15 cellular contexts compared by ENCODE assay signal in the genomic region with DNA sequence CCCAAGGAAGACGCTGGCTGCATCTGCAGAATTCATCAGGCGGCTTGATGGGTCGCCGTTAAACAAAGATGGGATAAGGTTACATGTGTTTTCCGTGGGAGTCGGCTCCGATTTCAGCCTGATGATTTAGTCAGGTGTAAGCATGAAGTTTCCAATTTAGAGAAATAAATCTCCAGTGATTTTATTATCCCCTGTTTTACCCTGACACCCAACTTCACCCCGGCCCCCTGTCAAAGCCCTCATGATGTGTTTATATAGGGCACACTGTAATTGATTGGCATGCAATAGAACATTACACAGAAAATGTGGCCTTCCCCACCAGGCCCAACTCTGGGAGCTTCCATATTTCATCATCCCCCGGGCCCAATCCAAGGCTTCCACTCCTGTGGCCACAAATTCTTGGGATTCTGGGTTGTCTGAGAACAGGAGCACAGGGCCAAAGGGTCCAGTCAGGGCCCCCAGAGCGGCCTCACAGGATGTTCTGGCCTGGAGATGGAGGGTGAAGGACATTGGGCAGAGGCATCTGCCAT.
DNase-seq lines count a peak whose midpoint lies in the region; ATAC-seq and TF ChIP-seq lines count a peak whose summit lies in the region.
"Had no signal": no experiment of that assay in that cellular context is flagged by ENCODE, and none has a peak within 500 bp of the region (broad histone marks: within the 10 kb centered on the region; RNA-seq: fewer than 3 reads in every experiment).

No MANE protein-coding gene starts in this region.

- DNase-seq in GM23338 (ENCODE audit: low spot score) (no peak), HEK293T (ENCODE audit: extremely low spot score) (no peak), left kidney (ENCODE audit: low read depth, low spot score) (peak; percentile 93), nephron progenitor cell (peak; percentile 40), amniotic stem cell (lab: John Stamatoyannopoulos, UW) (no peak)
- no peak for DNase-seq in naive thymus-derived CD4-positive, alpha-beta T cell
- DNase-seq: C1 segment of cervical spinal cord; CD4-positive, alpha-beta memory T cell; DMS79 treated with DMSO at 0.1 percent for 48 hours; EL; GOT3; H9 had no signal

- intact Hi-C loops in naive thymus-derived CD4-positive, alpha-beta T cell (cut with micrococcal nuclease), result no loop called here

- H3K4me1 ChIP-seq in GM23338 (ENCODE audit: insufficient read depth), result peaks cover 9% of the 10 kb centered on the region; the same call in 1 of the 2 replicates
- no peaks in the 10 kb centered on the region for H3K4me1 ChIP-seq in naive thymus-derived CD4-positive, alpha-beta T cell (ENCODE audit: control insufficient read depth in 2 of 2, insufficient read depth in 2 of 2, low read length in 2 of 2)

- no peaks in the 10 kb centered on the region for H3K36me3 Mint-ChIP-seq in GM23338 (ENCODE audit: low read depth)
- peaks cover 23% of the 10 kb centered on the region for H3K36me3 Mint-ChIP-seq in nephron progenitor cell (ENCODE audit: low read depth)
- peaks cover 0 to 5% (median 4%) of the 10 kb centered on the region in 5 donors for H3K36me3 Mint-ChIP-seq in naive thymus-derived CD4-positive, alpha-beta T cell
- H3K36me3 Mint-ChIP-seq: CD4-positive, alpha-beta memory T cell had no signal

- H3K4me3 Mint-ChIP-seq in GM23338 (no peak overlapping the region), nephron progenitor cell (no peak overlapping the region)
- no peak overlapping the region for H3K4me3 Mint-ChIP-seq in naive thymus-derived CD4-positive, alpha-beta T cell
- H3K4me3 Mint-ChIP-seq: B cell, H9 had no signal

- H3K36me3 ChIP-seq in GM23338 (ENCODE audit: insufficient read depth), result no peaks in the 10 kb centered on the region
- no peaks in the 10 kb centered on the region for H3K36me3 ChIP-seq in naive thymus-derived CD4-positive, alpha-beta T cell (ENCODE audit: control insufficient read depth in 2 of 3, insufficient read depth in 3 of 3, low read length in 3 of 3)

- H3K79me2 ChIP-seq in GM23338 (replicated peaks; ENCODE audit: insufficient read depth), result no peaks in the 10 kb centered on the region

- TF ChIP-seq CTCF in GM23338 (conservative IDR thresholded peaks at IDR 0.05; ENCODE audit: low read depth in 2 of 2), result no peak
- TF ChIP-seq CTCF in nephron progenitor cell (IDR thresholded peaks at IDR 0.05), result no peak

- peaks cover 80% of the 10 kb centered on the region for H3K27me3 ChIP-seq in GM23338 (ENCODE audit: insufficient read depth)
- H3K27me3 ChIP-seq in naive thymus-derived CD4-positive, alpha-beta T cell (ENCODE audit: control insufficient read depth in 2 of 2, insufficient read depth in 2 of 2, low read length in 2 of 2), result peaks cover 0 to 9% of the 10 kb centered on the region in 2 donors

- peaks cover 42% of the 10 kb centered on the region for H3K27me3 Mint-ChIP-seq in GM23338 (ENCODE audit: insufficient read depth, low read depth, poor library complexity)
- H3K27me3 Mint-ChIP-seq in nephron progenitor cell (ENCODE audit: low read depth, poor library complexity), result peaks cover 44% of the 10 kb centered on the region
- H3K27me3 Mint-ChIP-seq in naive thymus-derived CD4-positive, alpha-beta T cell, result peaks cover 58 to 81% (median 72%) of the 10 kb centered on the region in 5 donors

- no peak overlapping the region for H3K27ac Mint-ChIP-seq in GM23338
- H3K27ac Mint-ChIP-seq in nephron progenitor cell, result peak overlapping the region; percentile 42
- H3K27ac Mint-ChIP-seq in naive thymus-derived CD4-positive, alpha-beta T cell, result no peak overlapping the region
- H3K27ac Mint-ChIP-seq: B cell; CD4-positive, alpha-beta memory T cell; H9 had no signal

- no peaks in the 10 kb centered on the region for H3F3A ChIP-seq in GM23338 (replicated peaks; ENCODE audit: low read depth)

- H3K4me2 ChIP-seq in GM23338, result no peak overlapping the region

- no peaks in the 10 kb centered on the region for H3K9me3 ChIP-seq in naive thymus-derived CD4-positive, alpha-beta T cell (ENCODE audit: control insufficient read depth in 2 of 3, low read length in 3 of 3)

- no peaks in the 10 kb centered on the region for H3K9me3 Mint-ChIP-seq in GM23338
- peaks cover 25% of the 10 kb centered on the region for H3K9me3 Mint-ChIP-seq in nephron progenitor cell
- peaks cover 0 to 21% (median 13%) of the 10 kb centered on the region in 11 donors for H3K9me3 Mint-ChIP-seq in naive thymus-derived CD4-positive, alpha-beta T cell

- H3K4me3 ChIP-seq in GM23338, result no peak overlapping the region
- H3K4me3 ChIP-seq in naive thymus-derived CD4-positive, alpha-beta T cell (ENCODE audit: low read length), result no peak overlapping the region

- H3K27ac ChIP-seq in GM23338 (ENCODE audit: low read depth), result no peak overlapping the region
- H3K27ac ChIP-seq in naive thymus-derived CD4-positive, alpha-beta T cell (ENCODE audit: low read depth, low read length), result no peak overlapping the region
- H3K27ac ChIP-seq: HL-60 had no signal

- CTCF ChIA-PET in HEK293T (lab: Yijun Ruan, JAX), result interaction anchor here (1.0 kb wide), 1 partner anchor 201 kb away, joined by 3 read pairs; no protein-coding TSS in a partner anchor
- CTCF ChIA-PET in naive thymus-derived CD4-positive, alpha-beta T cell (lab: Charles Lee), result no interaction called here

- H3K9me2 ChIP-seq in GM23338 (ENCODE audit: insufficient read depth), result no peaks in the 10 kb centered on the region

- H4K20me1 ChIP-seq in GM23338 (replicated peaks; ENCODE audit: insufficient read depth), result no peaks in the 10 kb centered on the region; the same call in 1 of the 2 replicates

- POLR2A ChIA-PET in HEK293T (lab: Yijun Ruan, JAX), result interaction anchor here (1.7 kb wide), 1 partner anchor 73 kb away, joined by 7 read pairs; a partner anchor contains a TSS
- POLR2A ChIA-PET in naive thymus-derived CD4-positive, alpha-beta T cell (lab: Charles Lee), result no interaction called here

- H3K4me1 Mint-ChIP-seq in GM23338 (no peaks in the 10 kb centered on the region; the same call in 2 of the 3 replicates), nephron progenitor cell (peaks cover 65% of the 10 kb centered on the region)
- peaks cover 0 to 9% (median 3%) of the 10 kb centered on the region in 7 donors for H3K4me1 Mint-ChIP-seq in naive thymus-derived CD4-positive, alpha-beta T cell

- H2AFZ ChIP-seq in GM23338, result no peak overlapping the region

- no peak for ATAC-seq in GM23338
- no peak for ATAC-seq in GM19455 (IDR thresholded peaks at IDR 0.05; ENCODE audit: unreplicated experiment)
- no peak for ATAC-seq in naive thymus-derived CD4-positive, alpha-beta T cell

TF ChIP-seq in GM23338, 12 proteins besides CTCF, POLR2A, EP300 and RAD21:
- TF ChIP-seq, protein P1, sequence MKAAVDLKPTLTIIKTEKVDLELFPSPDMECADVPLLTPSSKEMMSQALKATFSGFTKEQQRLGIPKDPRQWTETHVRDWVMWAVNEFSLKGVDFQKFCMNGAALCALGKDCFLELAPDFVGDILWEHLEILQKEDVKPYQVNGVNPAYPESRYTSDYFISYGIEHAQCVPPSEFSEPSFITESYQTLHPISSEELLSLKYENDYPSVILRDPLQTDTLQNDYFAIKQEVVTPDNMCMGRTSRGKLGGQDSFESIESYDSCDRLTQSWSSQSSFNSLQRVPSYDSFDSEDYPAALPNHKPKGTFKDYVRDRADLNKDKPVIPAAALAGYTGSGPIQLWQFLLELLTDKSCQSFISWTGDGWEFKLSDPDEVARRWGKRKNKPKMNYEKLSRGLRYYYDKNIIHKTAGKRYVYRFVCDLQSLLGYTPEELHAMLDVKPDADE (IDR thresholded peaks at IDR 0.05), result no peak
- peak; percentile 7 for TF ChIP-seq EZH2 (IDR thresholded peaks at IDR 0.05; ENCODE audit: low read depth, unreplicated experiment)

TF ChIP-seq in HEK293T, 16 proteins besides CTCF, POLR2A, EP300 and RAD21:
- TF ChIP-seq TARDBP (IDR thresholded peaks at IDR 0.05) (no peak), FOXM1 (IDR thresholded peaks at IDR 0.05; ENCODE audit: borderline replicate concordance) (no peak), L3MBTL2 (conservative IDR thresholded peaks at IDR 0.05) (no peak), HDGF (IDR thresholded peaks at IDR 0.05; ENCODE audit: borderline replicate concordance) (no peak), SUZ12 (IDR thresholded peaks at IDR 0.05) (no peak), NFRKB (IDR thresholded peaks at IDR 0.05) (no peak), CTBP1 (IDR thresholded peaks at IDR 0.05; ENCODE audit: borderline replicate concordance) (peak; percentile 66)
- TF ChIP-seq, protein P2, sequence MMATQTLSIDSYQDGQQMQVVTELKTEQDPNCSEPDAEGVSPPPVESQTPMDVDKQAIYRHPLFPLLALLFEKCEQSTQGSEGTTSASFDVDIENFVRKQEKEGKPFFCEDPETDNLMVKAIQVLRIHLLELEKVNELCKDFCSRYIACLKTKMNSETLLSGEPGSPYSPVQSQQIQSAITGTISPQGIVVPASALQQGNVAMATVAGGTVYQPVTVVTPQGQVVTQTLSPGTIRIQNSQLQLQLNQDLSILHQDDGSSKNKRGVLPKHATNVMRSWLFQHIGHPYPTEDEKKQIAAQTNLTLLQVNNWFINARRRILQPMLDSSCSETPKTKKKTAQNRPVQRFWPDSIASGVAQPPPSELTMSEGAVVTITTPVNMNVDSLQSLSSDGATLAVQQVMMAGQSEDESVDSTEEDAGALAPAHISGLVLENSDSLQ (IDR thresholded peaks at IDR 0.05), result peak; percentile 97

Comparison
In these comparisons a context has a peak if more than half of its experiments do, and no peak if none do; other contexts are left out.
1. DNase-seq: peak in left kidney (single experiment) and nephron progenitor cell (single experiment); none in GM23338 (single experiment), HEK293T (single experiment), amniotic stem cell (single experiment) and naive thymus-derived CD4-positive, alpha-beta T cell (0 of 9).